Comparison of ENCODE assay signal across 7 cellular contexts in genomic region chr9:75089369-75089766, GRCh38. TPM values are rescaled to one million over a fixed set of nuclear protein-coding genes. Genes with fewer than 3 reads are reported as not detected.
DNase-seq lines count a peak whose midpoint lies in the region; ATAC-seq, FAIRE-seq and TF ChIP-seq lines count a peak whose summit lies in the region.

No MANE protein-coding gene starts in this region.

- H3K27me3 ChIP-seq in HUES64 (ENCODE audit: insufficient read depth, low read length) (peaks cover 8% of the 10 kb centered on the region; the same call in 1 of the 2 replicates), keratinocyte (ENCODE audit: control insufficient read depth, extremely low read depth, insufficient read depth, low read length) (no peaks in the 10 kb centered on the region)

- H3K27ac ChIP-seq in HUES64 (ENCODE audit: low read depth, low read length) (no peak overlapping the region), keratinocyte (ENCODE audit: control insufficient read depth, insufficient read depth, low read length) (peak overlapping the region; percentile 77), substantia nigra (ENCODE audit: low read depth, low read length, poor library complexity, severe bottlenecking) (peak overlapping the region; percentile 91)

- H3K36me3 ChIP-seq in HUES64 (ENCODE audit: insufficient read depth, low read length) (no peaks in the 10 kb centered on the region), keratinocyte (ENCODE audit: control insufficient read depth in 2 of 2, extremely low read depth in 1 of 2, insufficient read depth in 2 of 2, low read length in 2 of 2) (no peaks in the 10 kb centered on the region)

- H2AFZ ChIP-seq in keratinocyte (ENCODE audit: control insufficient read depth, low read length), result peak overlapping the region; percentile 2

- 47% methylated on average over 10 of the region's 11 CpGs for WGBS in HUES64

- no peak for TF ChIP-seq CTCF in keratinocyte (optimal IDR thresholded peaks at IDR 0.05 in 1 of 3, IDR thresholded peaks at IDR 0.05 in 1 of 3, conservative IDR thresholded peaks at IDR 0.05 in 1 of 3; ENCODE audit: extremely low read depth in 1 of 3, insufficient read depth in 2 of 3, low read length in 3 of 3)

- no peak for FAIRE-seq in keratinocyte (lab: Jason Lieb, UNC)

- H3K9ac ChIP-seq in HUES64 (ENCODE audit: low read depth, low read length) (no peak overlapping the region), keratinocyte (ENCODE audit: control insufficient read depth, extremely low read depth, insufficient read depth, low read length) (peak overlapping the region; percentile 84)

- dilution Hi-C loops in keratinocyte (cut with MboI; ENCODE audit: extremely low pct_ligation_motif_present, low sequenced_read_pairs), result no loop called here

- H3K36me3 Mint-ChIP-seq in activated naive CD8-positive, alpha-beta T cell treated with anti-CD3 and anti-CD28 coated beads for 36 hours, result peaks cover 5% of the 10 kb centered on the region

- peak overlapping the region; percentile 85 for H3K27ac Mint-ChIP-seq in activated naive CD8-positive, alpha-beta T cell treated with anti-CD3 and anti-CD28 coated beads for 36 hours

- H3K79me2 ChIP-seq in keratinocyte (ENCODE audit: control insufficient read depth, insufficient read depth, low read length), result peaks cover 56% of the 10 kb centered on the region

- H4K20me1 ChIP-seq in keratinocyte (ENCODE audit: control insufficient read depth, extremely low read depth, insufficient read depth, low read length), result no peaks in the 10 kb centered on the region

- peaks cover 15% of the 10 kb centered on the region for H3K4me1 ChIP-seq in HUES64 (ENCODE audit: insufficient read depth, low read length)
- peaks cover 34% of the 10 kb centered on the region for H3K4me1 ChIP-seq in keratinocyte (ENCODE audit: control insufficient read depth, extremely low read depth, insufficient read depth, low read length)

- H3K9me3 ChIP-seq in HUES64 (ENCODE audit: insufficient read depth, low read depth, low read length) (no peaks in the 10 kb centered on the region), keratinocyte (ENCODE audit: control insufficient read depth, low read depth, low read length) (no peaks in the 10 kb centered on the region)

- no peaks in the 10 kb centered on the region for H3K9me3 Mint-ChIP-seq in activated naive CD8-positive, alpha-beta T cell treated with anti-CD3 and anti-CD28 coated beads for 36 hours

- no peaks in the 10 kb centered on the region for H3K27me3 Mint-ChIP-seq in activated naive CD8-positive, alpha-beta T cell treated with anti-CD3 and anti-CD28 coated beads for 36 hours

- in situ Hi-C loops in G401 (cut with HindIII; ENCODE audit: low sequenced_read_pairs), result no loop called here

- no peak for DNase-seq in activated naive CD8-positive, alpha-beta T cell treated with anti-CD3 and anti-CD28 coated beads for 36 hours
- no peak for DNase-seq in keratinocyte (ENCODE audit: low read depth, low spot score)
- DNase-seq in substantia nigra (lab: John Stamatoyannopoulos, UW), result no peak
- DNase-seq in SK-N-DZ (ENCODE audit: low spot score), result no peak
- DNase-seq in G401 (ENCODE audit: low spot score), result no peak

- ATAC-seq in HG02610 (IDR thresholded peaks at IDR 0.05; ENCODE audit: unreplicated experiment), result no peak

- H3K4me2 ChIP-seq in keratinocyte (ENCODE audit: control insufficient read depth, extremely low read depth, insufficient read depth, low read depth, low read length), result peak overlapping the region; percentile 97

- H3K4me1 Mint-ChIP-seq in activated naive CD8-positive, alpha-beta T cell treated with anti-CD3 and anti-CD28 coated beads for 36 hours, result peaks cover 59% of the 10 kb centered on the region

- H3K4me3 ChIP-seq in HUES64 (ENCODE audit: low read length) (peak overlapping the region; percentile 95), keratinocyte (ENCODE audit: control insufficient read depth in 2 of 3, extremely low read depth in 1 of 3, insufficient read depth in 2 of 3, low read depth in 1 of 3, low read length in 3 of 3) (peak overlapping the region; percentile 63 to 90 (median 68))

- peak overlapping the region; percentile 92 for H3K4me3 Mint-ChIP-seq in activated naive CD8-positive, alpha-beta T cell treated with anti-CD3 and anti-CD28 coated beads for 36 hours

- no peaks in the 10 kb centered on the region for H3K9me1 ChIP-seq in keratinocyte (ENCODE audit: control insufficient read depth, extremely low read depth, insufficient read depth, low read length)

RNA-seq across cellular contexts. Expression of gene OSTF1, which starts 1.1 kb away (rescaled TPM):
- 9.5 TPM for polyA plus RNA-seq in HUES64 (2013, experiment 1 of 2)
- polyA plus RNA-seq in HUES64 (2013, experiment 2 of 2), result 10.1 TPM
- 10 to 100 TPM; 38.2 to 38.4 TPM for total RNA-seq in activated naive CD8-positive, alpha-beta T cell treated with anti-CD3 and anti-CD28 coated beads for 36 hours
- 32.2 to 39.2 TPM (median 33.1 TPM) in 3 replicates for polyA plus RNA-seq in keratinocyte
- polyA plus RNA-seq in keratinocyte (2011; ENCODE audit: low read depth), result 160 TPM
- polyA plus RNA-seq in keratinocyte (2011; cell fraction: cytosol; rRNA removed), result 29.1 and 38.2 TPM in 2 replicates
- polyA plus RNA-seq in keratinocyte (2011; cell fraction: nucleus; rRNA removed), result 15.6 and 19.1 TPM in 2 replicates
- 55.0 and 65.5 TPM in 2 replicates for polyA plus RNA-seq in keratinocyte (2012; ENCODE audit: low replicate concordance)
- polyA minus RNA-seq in keratinocyte, result 11.9 to 83.8 TPM (median 52.3 TPM) in 3 replicates
- polyA minus RNA-seq in keratinocyte (2011; cell fraction: cytosol; rRNA and poly(A)+ RNA removed), result 44.9 TPM
- polyA minus RNA-seq in keratinocyte (2011; cell fraction: nucleus; rRNA and poly(A)+ RNA removed), result 14.4 and 28.3 TPM in 2 replicates
- polyA plus RNA-seq in SK-N-DZ (2014; cell fraction: cytosol; rRNA removed), result 2.1 and 2.4 TPM in 2 replicates
- 1.3 and 1.4 TPM in 2 replicates for polyA plus RNA-seq in SK-N-DZ (2014; cell fraction: nucleus; rRNA removed)
- total RNA-seq in G401 (2014; rRNA removed; shearing (Covaris generic)), result 10.0 and 14.0 TPM in 2 replicates

RNA-seq across cellular contexts. Expression of gene NMRK1, which starts 1.4 kb away (rescaled TPM):
- 5.6 TPM for polyA plus RNA-seq in HUES64 (2013, experiment 1 of 2)
- 4.6 TPM for polyA plus RNA-seq in HUES64 (2013, experiment 2 of 2)
- total RNA-seq in activated naive CD8-positive, alpha-beta T cell treated with anti-CD3 and anti-CD28 coated beads for 36 hours, result 1 to 10 TPM; 8.5 to 9.0 TPM
- 14.0 to 30.1 TPM (median 24.7 TPM) in 3 replicates for polyA plus RNA-seq in keratinocyte
- 23.8 TPM for polyA plus RNA-seq in keratinocyte (2011; ENCODE audit: low read depth)
- 15.0 and 26.5 TPM in 2 replicates for polyA plus RNA-seq in keratinocyte (2011; cell fraction: cytosol; rRNA removed)
- polyA plus RNA-seq in keratinocyte (2011; cell fraction: nucleus; rRNA removed), result 29.7 and 34.9 TPM in 2 replicates
- 17.2 and 31.2 TPM in 2 replicates for polyA plus RNA-seq in keratinocyte (2012; ENCODE audit: low replicate concordance)
- 2.8 to 7.6 TPM (median 6.7 TPM) in 3 replicates for polyA minus RNA-seq in keratinocyte
- polyA minus RNA-seq in keratinocyte (2011; cell fraction: cytosol; rRNA and poly(A)+ RNA removed), result 8.6 TPM
- 8.3 and 11.0 TPM in 2 replicates for polyA minus RNA-seq in keratinocyte (2011; cell fraction: nucleus; rRNA and poly(A)+ RNA removed)
- 0.82 and 1.2 TPM in 2 replicates for polyA plus RNA-seq in SK-N-DZ (2014; cell fraction: cytosol; rRNA removed)
- polyA plus RNA-seq in SK-N-DZ (2014; cell fraction: nucleus; rRNA removed), result 0.97 and 1.9 TPM in 2 replicates
- total RNA-seq in G401 (2014; rRNA removed; shearing (Covaris generic)), result 2.7 and 7.4 TPM in 2 replicates
